Comparison of ENCODE assay signal across 1 cellular context in genomic region chr17:10186771-10187425, GRCh38.
TF ChIP-seq lines count a peak whose summit lies in the region.

No MANE protein-coding gene starts in this region.

TF ChIP-seq in GM12878, 131 proteins besides CTCF, POLR2A, EP300 and RAD21 (continued from another document):
- TF ChIP-seq NKRF (conservative IDR thresholded peaks at IDR 0.05) (no peak), PKNOX1 (IDR thresholded peaks at IDR 0.05) (no peak), EED (IDR thresholded peaks at IDR 0.05; ENCODE audit: low read depth) (no peak), DPF2 (IDR thresholded peaks at IDR 0.05) (no peak), CHD4 (IDR thresholded peaks at IDR 0.05) (no peak)
